ENCODE assay signal across 16 cellular contexts in genomic region chr13:47826481-47826880, GRCh38.
DNase-seq lines count a peak whose midpoint lies in the region; ATAC-seq and TF ChIP-seq lines count a peak whose summit lies in the region.
"Had no signal": no experiment of that assay in that cellular context is flagged by ENCODE, and none has a peak within 500 bp of the region (broad histone marks: within the 10 kb centered on the region; RNA-seq: fewer than 3 reads in every experiment).

No MANE protein-coding gene starts in this region.

- DNase-seq in AG09309 (ENCODE audit: low read depth): peak; percentile 43
- DNase-seq in SK-N-SH: no peak
- no peak for DNase-seq in endothelial cell (ENCODE audit: low spot score)
- DNase-seq in hepatic stellate cell (ENCODE audit: low spot score): peak; percentile 7
- no peak for DNase-seq in stimulated activated CD4-positive, alpha-beta T cell treated with anti-CD3 and anti-CD28 coated beads, Interleukin-2, amount 100 ng/mL, for 24 hours
- DNase-seq in activated CD8-positive, alpha-beta T cell treated with anti-CD3 and anti-CD28 coated beads, Interleukin-2, amount 10 ng/mL, durations not matched to agents 7 days and 5 days: no peak
- DNase-seq in anterior cingulate cortex (lab: John Stamatoyannopoulos, UW): no peak
- DNase-seq: 8988T, COR-L47, NCI-H146, NCI-H2081 treated with DMSO at 0.1 percent for 48 hours, NCI-H345, PC-9 had no signal

- peaks cover 7% of the 10 kb centered on the region for H3K4me1 Mint-ChIP-seq in endothelial cell (ENCODE audit: unreplicated experiment)
- H3K4me1 Mint-ChIP-seq in activated CD8-positive, alpha-beta T cell treated with anti-CD3 and anti-CD28 coated beads, Interleukin-2, amount 10 ng/mL, durations not matched to agents 7 days and 5 days (ENCODE audit: low read depth): no peaks in the 10 kb centered on the region
- H3K4me1 Mint-ChIP-seq: CD14-positive monocyte had no signal

- WGBS in SK-N-SH (ENCODE audit: low lambda C conversion rate): 12% methylated on average over 2 of the region's 2 CpGs

- H3K9me3 Mint-ChIP-seq in endothelial cell (ENCODE audit: unreplicated experiment): no peaks in the 10 kb centered on the region
- H3K9me3 Mint-ChIP-seq in activated CD8-positive, alpha-beta T cell treated with anti-CD3 and anti-CD28 coated beads, Interleukin-2, amount 10 ng/mL, durations not matched to agents 7 days and 5 days (ENCODE audit: insufficient read depth): peaks cover 14% of the 10 kb centered on the region

- no peak for TF ChIP-seq CTCF in AG09309 (IDR thresholded peaks at IDR 0.05; ENCODE audit: control insufficient read depth, insufficient read depth, low read depth, low read length, missing control alignments)
- no peak for TF ChIP-seq CTCF in SK-N-SH (IDR thresholded peaks at IDR 0.05)
- no peak for TF ChIP-seq CTCF in endothelial cell (IDR thresholded peaks at IDR 0.05; ENCODE audit: unreplicated experiment)

- POLR2A ChIA-PET in SK-N-SH (lab: Yijun Ruan, JAX): no interaction called here
- POLR2A ChIA-PET in activated CD8-positive, alpha-beta T cell treated with anti-CD3 and anti-CD28 coated beads, Interleukin-2, amount 10 ng/mL, durations not matched to agents 7 days and 5 days (lab: Charles Lee): no interaction called here

- H2AFZ ChIP-seq in SK-N-SH (ENCODE audit: low read depth): no peak overlapping the region
- H2AFZ ChIP-seq: PC-9 had no signal

- no peak overlapping the region for H3K4me2 ChIP-seq in SK-N-SH
- H3K4me2 ChIP-seq: PC-9 had no signal

- no peaks in the 10 kb centered on the region for H3K36me3 ChIP-seq in SK-N-SH (replicated peaks in 1 of 2; ENCODE audit: control insufficient read depth in 1 of 2, insufficient read depth in 2 of 2, low read length in 1 of 2)

- no peaks in the 10 kb centered on the region for H3K36me3 Mint-ChIP-seq in endothelial cell (ENCODE audit: low read depth, unreplicated experiment)
- H3K36me3 Mint-ChIP-seq in activated CD8-positive, alpha-beta T cell treated with anti-CD3 and anti-CD28 coated beads, Interleukin-2, amount 10 ng/mL, durations not matched to agents 7 days and 5 days (ENCODE audit: low read depth): peaks cover 4% of the 10 kb centered on the region
- H3K36me3 Mint-ChIP-seq: CD14-positive monocyte had no signal

- H3K4me3 ChIP-seq in AG09309 (ENCODE audit: control insufficient read depth, low read depth, low read length): no peak overlapping the region
- no peak overlapping the region for H3K4me3 ChIP-seq in SK-N-SH (ENCODE audit: low read depth in 2 of 2, low read length in 1 of 2)
- H3K4me3 ChIP-seq: PC-9 had no signal

- H3K27me3 Mint-ChIP-seq in endothelial cell (ENCODE audit: unreplicated experiment): no peaks in the 10 kb centered on the region
- H3K27me3 Mint-ChIP-seq in activated CD8-positive, alpha-beta T cell treated with anti-CD3 and anti-CD28 coated beads, Interleukin-2, amount 10 ng/mL, durations not matched to agents 7 days and 5 days (ENCODE audit: low read depth): no peaks in the 10 kb centered on the region

- no peak overlapping the region for H3K9ac ChIP-seq in SK-N-SH

- CTCF ChIA-PET in SK-N-SH (lab: Yijun Ruan, JAX): interaction anchor here (1.0 kb wide), 1 partner anchor 32 kb away, joined by 3 read pairs; no protein-coding TSS in a partner anchor
- CTCF ChIA-PET in activated CD8-positive, alpha-beta T cell treated with anti-CD3 and anti-CD28 coated beads, Interleukin-2, amount 10 ng/mL, durations not matched to agents 7 days and 5 days (lab: Charles Lee): no interaction called here

- peak overlapping the region in 1 of 2 experiments; percentile 44; a peak in 2 of 4 replicates for H3K27ac ChIP-seq in SK-N-SH (ENCODE audit: low read depth in 2 of 2, low read length in 1 of 2)
- H3K27ac ChIP-seq: PC-9 had no signal

- TF ChIP-seq EP300 in SK-N-SH (IDR thresholded peaks at IDR 0.05; ENCODE audit: borderline replicate concordance in 1 of 2, low read depth in 1 of 2, low read length in 1 of 2): no peak

- H3K27ac Mint-ChIP-seq in endothelial cell (ENCODE audit: unreplicated experiment): peak overlapping the region; percentile 61
- no peak overlapping the region for H3K27ac Mint-ChIP-seq in activated CD8-positive, alpha-beta T cell treated with anti-CD3 and anti-CD28 coated beads, Interleukin-2, amount 10 ng/mL, durations not matched to agents 7 days and 5 days
- H3K27ac Mint-ChIP-seq: CD14-positive monocyte had no signal

- no peak for TF ChIP-seq RAD21 in SK-N-SH (IDR thresholded peaks at IDR 0.05; ENCODE audit: low read length)

- no peaks in the 10 kb centered on the region for H3K27me3 ChIP-seq in SK-N-SH (ENCODE audit: insufficient read depth)

- no peak overlapping the region for H3K4me3 Mint-ChIP-seq in endothelial cell (ENCODE audit: unreplicated experiment)
- H3K4me3 Mint-ChIP-seq in activated CD8-positive, alpha-beta T cell treated with anti-CD3 and anti-CD28 coated beads, Interleukin-2, amount 10 ng/mL, durations not matched to agents 7 days and 5 days: no peak overlapping the region
- H3K4me3 Mint-ChIP-seq: CD14-positive monocyte had no signal

- ATAC-seq in GM18867 (IDR thresholded peaks at IDR 0.05; ENCODE audit: unreplicated experiment): no peak
- ATAC-seq in activated CD8-positive, alpha-beta T cell treated with anti-CD3 and anti-CD28 coated beads, Interleukin-2, amount 10 ng/mL, durations not matched to agents 7 days and 5 days: no peak
- ATAC-seq: HCT116 had no signal

- no peaks in the 10 kb centered on the region for H3K79me2 ChIP-seq in SK-N-SH (ENCODE audit: insufficient read depth)

- no peaks in the 10 kb centered on the region for H3K9me3 ChIP-seq in SK-N-SH

- H3K4me1 ChIP-seq in SK-N-SH (ENCODE audit: control insufficient read depth in 1 of 2, insufficient read depth in 2 of 2, low read depth in 1 of 2, low read length in 1 of 2): peaks cover 5 to 6% of the 10 kb centered on the region in 2 experiments; a peak in 1 of 4 replicates

- no peaks in the 10 kb centered on the region for H4K20me1 ChIP-seq in SK-N-SH (ENCODE audit: insufficient read depth)

- no peaks in the 10 kb centered on the region for H3K9me2 ChIP-seq in SK-N-SH

- H3F3A ChIP-seq in SK-N-SH (replicated peaks; ENCODE audit: insufficient read depth): no peaks in the 10 kb centered on the region

TF ChIP-seq in SK-N-SH, 30 proteins besides CTCF, POLR2A, EP300 and RAD21:
- TF ChIP-seq MXI1 (IDR thresholded peaks at IDR 0.05; ENCODE audit: low read depth, low read length) (no peak), NFIC (IDR thresholded peaks at IDR 0.05; ENCODE audit: borderline replicate concordance) (peak; percentile 40; the same call in 1 of the 2 replicates)

Comparison
In these comparisons a context has a peak if more than half of its experiments do, and no peak if none do; other contexts are left out.
1. DNase-seq: peak in AG09309 (single experiment) and hepatic stellate cell (single experiment); none in SK-N-SH (single experiment), endothelial cell (single experiment), stimulated activated CD4-positive, alpha-beta T cell treated with anti-CD3 and anti-CD28 coated beads, Interleukin-2, amount 100 ng/mL, for 24 hours (0 of 2), activated CD8-positive, alpha-beta T cell treated with anti-CD3 and anti-CD28 coated beads, Interleukin-2, amount 10 ng/mL, durations not matched to agents 7 days and 5 days (single experiment) and anterior cingulate cortex (0 of 58).